23 cellular contexts compared by ENCODE assay signal in genomic region chr7:3805151-3805550, GRCh38.
DNase-seq lines count a peak whose midpoint lies in the region; ATAC-seq, FAIRE-seq and TF ChIP-seq lines count a peak whose summit lies in the region.
"Had no signal": no experiment of that assay in that cellular context is flagged by ENCODE, and none has a peak within 500 bp of the region (broad histone marks: within the 10 kb centered on the region; RNA-seq: fewer than 3 reads in every experiment).

No MANE protein-coding gene starts in this region.

- H2AFZ ChIP-seq in fibroblast of lung (ENCODE audit: low read length): no peak overlapping the region
- H2AFZ ChIP-seq: GM23248, PC-9 had no signal

- no peaks in the 10 kb centered on the region for H4K20me1 ChIP-seq in fibroblast of lung (ENCODE audit: control insufficient read depth, extremely low read depth, insufficient read depth, low read length)

- WGBS in prostate gland: 90% methylated on average over 3 of the region's 3 CpGs

- H3K4me1 ChIP-seq in adipocyte (ENCODE audit: control insufficient read depth, insufficient read depth, low read length): peaks cover 11% of the 10 kb centered on the region
- no peaks in the 10 kb centered on the region for H3K4me1 ChIP-seq in fibroblast of lung (ENCODE audit: control insufficient read depth, extremely low read depth, insufficient read depth, low read length)
- H3K4me1 ChIP-seq in prostate gland (replicated peaks): no peaks in the 10 kb centered on the region
- H3K4me1 ChIP-seq: gastrocnemius medialis, transverse colon had no signal

- H3K9me3 ChIP-seq in adipocyte (ENCODE audit: control insufficient read depth, low read length) (no peaks in the 10 kb centered on the region), fibroblast of lung (ENCODE audit: control insufficient read depth, insufficient read depth, low read depth, low read length) (no peaks in the 10 kb centered on the region), prostate gland (no peaks in the 10 kb centered on the region)
- H3K9me3 ChIP-seq: gastrocnemius medialis, transverse colon had no signal

- H3K36me3 ChIP-seq in adipocyte (ENCODE audit: control insufficient read depth, insufficient read depth, low read length, severe bottlenecking) (no peaks in the 10 kb centered on the region), fibroblast of lung (ENCODE audit: control insufficient read depth, insufficient read depth, low read length) (no peaks in the 10 kb centered on the region), prostate gland (no peaks in the 10 kb centered on the region)
- H3K36me3 ChIP-seq: gastrocnemius medialis, transverse colon, WERI-Rb-1 had no signal

- no peak overlapping the region for H3K9ac ChIP-seq in adipocyte (ENCODE audit: low read length)
- no peak overlapping the region for H3K9ac ChIP-seq in fibroblast of lung (ENCODE audit: insufficient read depth, low read length)
- H3K9ac ChIP-seq: GM23248 had no signal

- TF ChIP-seq POLR2A in prostate gland (IDR thresholded peaks at IDR 0.05): no peak

- H3K27ac ChIP-seq in fibroblast of lung (ENCODE audit: insufficient read depth, low read length): no peak overlapping the region
- no peak overlapping the region for H3K27ac ChIP-seq in prostate gland
- H3K27ac ChIP-seq: gastrocnemius medialis, GM23248, PC-9, transverse colon, WERI-Rb-1 had no signal

- H3K4me3 ChIP-seq in adipocyte (ENCODE audit: low read length) (no peak overlapping the region), fibroblast of lung (replicated peaks in 1 of 4; ENCODE audit: control extremely low read depth in 1 of 4, insufficient read depth in 1 of 4, low read depth in 3 of 4, low read length in 4 of 4) (no peak overlapping the region), prostate gland (no peak overlapping the region)
- H3K4me3 ChIP-seq: gastrocnemius medialis, GM23248, PC-9, transverse colon had no signal

- no peak for FAIRE-seq in HTR-8/SVneo (lab: Jason Lieb, UNC)
- FAIRE-seq: GM12891 had no signal

- H3K79me2 ChIP-seq in fibroblast of lung (ENCODE audit: control insufficient read depth, insufficient read depth, low read length): no peaks in the 10 kb centered on the region

- ATAC-seq in left lobe of liver: no peak
- ATAC-seq: gastrocnemius medialis, left cardiac atrium had no signal

- intact Hi-C loops in prostate gland (cut with DNase I): no loop called here

- H3K4me2 ChIP-seq in fibroblast of lung (ENCODE audit: extremely low read depth, insufficient read depth, low read length): no peak overlapping the region
- H3K4me2 ChIP-seq: PC-9 had no signal

- H3K27me3 ChIP-seq in adipocyte (replicated peaks; ENCODE audit: control insufficient read depth, insufficient read depth, low read length) (no peaks in the 10 kb centered on the region), fibroblast of lung (ENCODE audit: control insufficient read depth, insufficient read depth, low read length) (no peaks in the 10 kb centered on the region), prostate gland (replicated peaks; ENCODE audit: insufficient read depth) (no peaks in the 10 kb centered on the region)
- H3K27me3 ChIP-seq: gastrocnemius medialis, transverse colon had no signal

- TF ChIP-seq CTCF in fibroblast of lung (conservative IDR thresholded peaks at IDR 0.05 in 1 of 2, IDR thresholded peaks at IDR 0.05 in 1 of 2; ENCODE audit: low read depth in 1 of 2, low read length in 2 of 2): no peak
- no peak for TF ChIP-seq CTCF in prostate gland (IDR thresholded peaks at IDR 0.05)

- peak; percentile 65 for DNase-seq in HTR-8/SVneo (ENCODE audit: insufficient read length, low spot score)
- peak; percentile 33 for DNase-seq in adipocyte (ENCODE audit: low read depth)
- DNase-seq in fibroblast of lung (ENCODE audit: low read depth in 2 of 2): peak; percentile 43 to 76
- DNase-seq in renal cortical epithelial cell (ENCODE audit: low read depth): peak; percentile 33
- no peak for DNase-seq in left lobe of liver (ENCODE audit: low spot score)
- DNase-seq in Kasumi-1 (lab: John Stamatoyannopoulos, UW): no peak
- DNase-seq in prostate gland (ENCODE audit: low spot score): no peak
- no peak for DNase-seq in NOMO-1 (lab: John Stamatoyannopoulos, UW; ENCODE audit: unreplicated experiment in 2 of 2)
- DNase-seq: activated CD4-positive, alpha-beta T cell treated with anti-CD3 and anti-CD28 coated beads, Interleukin-2, amount 50 U/mL, for 4 hours; activated T-cell treated with anti-CD3 and anti-CD28 coated beads for 4 hours; CD8-positive, alpha-beta memory T cell; DMS53; gastrocnemius medialis; GM23248; left cardiac atrium; NCI-H1105; NCI-H2029 treated with DMSO at 0.1 percent for 48 hours; nephron progenitor cell; PC-9; stimulated activated CD4-positive, alpha-beta T cell treated with anti-CD3 and anti-CD28 coated beads, Interleukin-4, amount 100 ng/mL, for 1 hour; transverse colon; WERI-Rb-1 had no signal

Comparison
In these comparisons a context has a peak if more than half of its experiments do, and no peak if none do; other contexts are left out.
1. DNase-seq: peak in HTR-8/SVneo (single experiment), adipocyte (single experiment), fibroblast of lung (2 of 2) and renal cortical epithelial cell (single experiment); none in left lobe of liver (single experiment), Kasumi-1 (0 of 2), prostate gland (single experiment) and NOMO-1 (0 of 2).